ENCODE assay signal across 22 cellular contexts in the genomic region with DNA sequence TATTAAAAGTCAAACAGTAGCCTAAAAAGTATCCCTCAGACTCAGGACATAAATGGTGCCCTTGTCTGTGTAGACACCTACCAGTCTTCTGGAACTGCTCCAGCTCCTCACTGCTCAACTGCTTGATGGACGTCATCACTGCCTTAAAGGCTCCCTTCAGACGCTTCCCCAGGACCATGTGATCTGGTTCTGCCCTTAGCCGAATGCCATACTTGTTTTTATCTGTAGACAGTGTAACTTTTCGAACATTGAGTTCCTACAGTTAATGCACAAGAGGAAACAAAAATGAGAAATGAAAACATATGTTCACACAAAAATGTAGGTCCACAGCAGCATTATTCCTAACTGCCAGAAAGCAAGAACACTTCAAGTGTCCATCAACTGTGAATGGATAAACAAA. TPM values are rescaled to one million over a fixed set of nuclear protein-coding genes. Genes with fewer than 3 reads are reported as not detected.
DNase-seq lines count a peak whose midpoint lies in the region; ATAC-seq, FAIRE-seq and TF ChIP-seq lines count a peak whose summit lies in the region.
"Had no signal": no experiment of that assay in that cellular context is flagged by ENCODE, and none has a peak within 500 bp of the region (broad histone marks: within the 10 kb centered on the region; RNA-seq: fewer than 3 reads in every experiment).

No MANE protein-coding gene starts in this region.

- no peak overlapping the region for H3K27ac ChIP-seq in astrocyte (ENCODE audit: low read depth, low read length)
- H3K27ac ChIP-seq in PC-3 (ENCODE audit: low read length): no peak overlapping the region
- H3K27ac ChIP-seq: gastrocnemius medialis, tibial artery had no signal

- H3K4me3 ChIP-seq in astrocyte (ENCODE audit: insufficient read depth, low read depth, low read length) (no peak overlapping the region), PC-3 (ENCODE audit: low read length) (no peak overlapping the region)
- H3K4me3 ChIP-seq: gastrocnemius medialis, GM12878, lung, tibial artery had no signal

- H4K20me1 ChIP-seq in astrocyte (ENCODE audit: insufficient read depth, low read length) (peaks cover 4% of the 10 kb centered on the region), PC-3 (ENCODE audit: low read length) (no peaks in the 10 kb centered on the region; the same call in 1 of the 2 replicates)

- peak overlapping the region; percentile 95 for H3K27ac Mint-ChIP-seq in HFFc6
- H3K27ac Mint-ChIP-seq in astrocyte (ENCODE audit: unreplicated experiment): peak overlapping the region; percentile 90
- no peak overlapping the region for H3K27ac Mint-ChIP-seq in activated naive CD8-positive, alpha-beta T cell treated with anti-CD3 and anti-CD28 coated beads, Interleukin-2, amount 50 U/mL, for 24 hours
- H3K27ac Mint-ChIP-seq: CD8-positive, alpha-beta T cell had no signal

- H3K4me1 ChIP-seq in astrocyte (ENCODE audit: insufficient read depth, low read length): peaks cover 40% of the 10 kb centered on the region
- 0 out of 2 replicates have a peak, but pooled peaks cover 7% of the 10 kb centered on the region for H3K4me1 ChIP-seq in PC-3 (ENCODE audit: insufficient read depth, low read length)
- H3K4me1 ChIP-seq: gastrocnemius medialis, tibial artery had no signal

- CTCF ChIA-PET in PC-3 (lab: Charles Lee): no interaction called here

- H3K9ac ChIP-seq in astrocyte (ENCODE audit: low read length) (no peak overlapping the region), PC-3 (ENCODE audit: low read length) (no peak overlapping the region)

- no peak for TF ChIP-seq CTCF in HFFc6 (IDR thresholded peaks at IDR 0.05)
- no peak for TF ChIP-seq CTCF in astrocyte (IDR thresholded peaks at IDR 0.05; ENCODE audit: insufficient read depth, low read depth, low read length)
- no peak for TF ChIP-seq CTCF in PC-3 (conservative IDR thresholded peaks at IDR 0.05; ENCODE audit: low read depth, low read length)

- H3K4me1 Mint-ChIP-seq in HFFc6 (ENCODE audit: low read depth) (peaks cover 59% of the 10 kb centered on the region), astrocyte (ENCODE audit: low read depth, unreplicated experiment) (peaks cover 51% of the 10 kb centered on the region)
- no peaks in the 10 kb centered on the region for H3K4me1 Mint-ChIP-seq in activated naive CD8-positive, alpha-beta T cell treated with anti-CD3 and anti-CD28 coated beads, Interleukin-2, amount 50 U/mL, for 24 hours

- POLR2A ChIA-PET in PC-3 (lab: Charles Lee; ENCODE audit: unreplicated experiment): no interaction called here

- no peak overlapping the region for H2AFZ ChIP-seq in astrocyte (ENCODE audit: low read depth, low read length)
- H2AFZ ChIP-seq in PC-3 (ENCODE audit: low read length): no peak overlapping the region

- H3K36me3 ChIP-seq in astrocyte (ENCODE audit: insufficient read depth, low read length): peaks cover 69% of the 10 kb centered on the region
- peaks cover 55% of the 10 kb centered on the region for H3K36me3 ChIP-seq in PC-3 (ENCODE audit: low read depth, low read length)

- no peaks in the 10 kb centered on the region for H3K9me3 ChIP-seq in astrocyte (ENCODE audit: insufficient read depth, low read depth, low read length)
- H3K9me3 ChIP-seq in PC-3 (ENCODE audit: low read length): no peaks in the 10 kb centered on the region
- H3K9me3 ChIP-seq: gastrocnemius medialis, tibial artery had no signal

- H3K79me2 ChIP-seq in astrocyte (ENCODE audit: insufficient read depth, low read length) (no peaks in the 10 kb centered on the region), PC-3 (ENCODE audit: low read length) (no peaks in the 10 kb centered on the region)

- FAIRE-seq in astrocyte (lab: Jason Lieb, UNC) (no peak), urothelium cell line (lab: Jason Lieb, UNC) (no peak)
- FAIRE-seq: GM12878, small intestine had no signal

- no peaks in the 10 kb centered on the region for H3F3A ChIP-seq in PC-3 (ENCODE audit: low read length, unreplicated experiment)

- no peak for ATAC-seq in activated naive CD8-positive, alpha-beta T cell treated with anti-CD3 and anti-CD28 coated beads, Interleukin-2, amount 50 U/mL, for 24 hours
- no peak for ATAC-seq in PC-3
- ATAC-seq: activated CD4-positive, alpha-beta T cell treated with anti-CD3 and anti-CD28 coated beads for 36 hours; CD8-positive, alpha-beta T cell; gastrocnemius medialis; GM12878; stimulated activated naive CD8-positive, alpha-beta T cell treated with anti-CD3 and anti-CD28 coated beads, Interleukin-15, Interleukin-2, amounts not matched to agents 100 U/mL and 50 U/mL, for 24 hours had no signal

- H3K27me3 ChIP-seq in astrocyte (ENCODE audit: insufficient read depth, low read length) (no peaks in the 10 kb centered on the region), PC-3 (ENCODE audit: low read length) (no peaks in the 10 kb centered on the region)
- H3K27me3 ChIP-seq: gastrocnemius medialis, tibial artery had no signal

- no peaks in the 10 kb centered on the region; the same call in 1 of the 2 replicates for H3K27me3 Mint-ChIP-seq in HFFc6 (ENCODE audit: insufficient read depth)
- no peaks in the 10 kb centered on the region for H3K27me3 Mint-ChIP-seq in astrocyte (ENCODE audit: low read depth, unreplicated experiment)
- no peaks in the 10 kb centered on the region for H3K27me3 Mint-ChIP-seq in activated naive CD8-positive, alpha-beta T cell treated with anti-CD3 and anti-CD28 coated beads, Interleukin-2, amount 50 U/mL, for 24 hours
- H3K27me3 Mint-ChIP-seq: activated CD4-positive, alpha-beta T cell treated with anti-CD3 and anti-CD28 coated beads for 36 hours had no signal

- intact Hi-C loops in PC-3 (cut with micrococcal nuclease): no loop called here

- no TSS peak for BruUV-seq in PC-3 (replicated peaks; lab: Mats Ljungman, UMichigan)

- H3K9me2 ChIP-seq in PC-3 (replicated peaks; ENCODE audit: low read length): no peaks in the 10 kb centered on the region

- no peak for DNase-seq in HFFc6
- no peak for DNase-seq in astrocyte (ENCODE audit: low read depth)
- peak; percentile 48 for DNase-seq in fibroblast of the conjunctiva (ENCODE audit: low read depth)
- peak; percentile 40 for DNase-seq in renal cortical epithelial cell (ENCODE audit: low read depth)
- no peak for DNase-seq in activated naive CD8-positive, alpha-beta T cell treated with anti-CD3 and anti-CD28 coated beads, Interleukin-2, amount 50 U/mL, for 24 hours
- no peak for DNase-seq in activated gamma-delta T cell treated with Interleukin-2 at 50 U/mL for 16 hours
- no peak for DNase-seq in urothelium cell line (ENCODE audit: low spot score)
- no peak for DNase-seq in PC-3
- DNase-seq: activated CD4-positive, alpha-beta T cell treated with anti-CD3 and anti-CD28 coated beads for 36 hours; activated naive CD4-positive, alpha-beta T cell treated with anti-CD3 and anti-CD28 coated beads, Interleukin-2, amount 50 U/mL, for 16 hours; CD8-positive, alpha-beta T cell; DMS79; gastrocnemius medialis; NCI-H2081 treated with DMSO at 0.1 percent for 48 hours; NCI-H446 treated with DMSO at 0.1 percent for 48 hours; OCI-M1; stimulated activated CD4-positive, alpha-beta T cell treated with anti-CD3 and anti-CD28 coated beads, Interleukin-4, amount 100 ng/mL, for 4 hours; stimulated activated naive CD8-positive, alpha-beta T cell treated with anti-CD3 and anti-CD28 coated beads, Interleukin-15, Interleukin-2, amounts not matched to agents 100 U/mL and 50 U/mL, for 24 hours; tibial artery had no signal

- H3K4me2 ChIP-seq in astrocyte (ENCODE audit: low read length): no peak overlapping the region
- no peak overlapping the region for H3K4me2 ChIP-seq in PC-3 (ENCODE audit: low read length)

- H3K4me3 Mint-ChIP-seq in HFFc6: peak overlapping the region; percentile 26
- no peak overlapping the region for H3K4me3 Mint-ChIP-seq in astrocyte (ENCODE audit: unreplicated experiment)
- no peak overlapping the region for H3K4me3 Mint-ChIP-seq in activated naive CD8-positive, alpha-beta T cell treated with anti-CD3 and anti-CD28 coated beads, Interleukin-2, amount 50 U/mL, for 24 hours
- H3K4me3 Mint-ChIP-seq: activated CD4-positive, alpha-beta T cell treated with anti-CD3 and anti-CD28 coated beads for 36 hours; CD8-positive, alpha-beta T cell had no signal

- H3K9me3 Mint-ChIP-seq in HFFc6: no peaks in the 10 kb centered on the region
- no peaks in the 10 kb centered on the region for H3K9me3 Mint-ChIP-seq in astrocyte (ENCODE audit: unreplicated experiment)
- no peaks in the 10 kb centered on the region for H3K9me3 Mint-ChIP-seq in activated naive CD8-positive, alpha-beta T cell treated with anti-CD3 and anti-CD28 coated beads, Interleukin-2, amount 50 U/mL, for 24 hours
- H3K9me3 Mint-ChIP-seq: CD8-positive, alpha-beta T cell had no signal

- H3K36me3 Mint-ChIP-seq in HFFc6 (ENCODE audit: low read depth) (peaks cover 64% of the 10 kb centered on the region), astrocyte (ENCODE audit: low read depth, unreplicated experiment) (peaks cover 36% of the 10 kb centered on the region)
- peaks cover 81% of the 10 kb centered on the region for H3K36me3 Mint-ChIP-seq in activated naive CD8-positive, alpha-beta T cell treated with anti-CD3 and anti-CD28 coated beads, Interleukin-2, amount 50 U/mL, for 24 hours (ENCODE audit: low read depth)

RNA-seq across cellular contexts. Expression of a gene that starts 46.2 kb away (rescaled TPM):
- 100 to 1,000 TPM; 155 to 179 (median 171) TPM for total RNA-seq in HFFc6 (2021; fragmentation: NEBNext Ultra II Directional; extraction: Animal tissue kit (Norgen Biotek cat#: 25700))
- total RNA-seq in astrocyte (226 and 232 TPM in 2 replicates), renal cortical epithelial cell (239 and 356 TPM in 2 replicates), PC-3 (2014; rRNA removed) (128 and 148 TPM in 2 replicates)

Comparison
In these comparisons a context has a peak if more than half of its experiments do, and no peak if none do; other contexts are left out.
1. DNase-seq: peak in fibroblast of the conjunctiva (single experiment) and renal cortical epithelial cell (single experiment); none in HFFc6 (single experiment), astrocyte (single experiment), activated naive CD8-positive, alpha-beta T cell treated with anti-CD3 and anti-CD28 coated beads, Interleukin-2, amount 50 U/mL, for 24 hours (single experiment), activated gamma-delta T cell treated with Interleukin-2 at 50 U/mL for 16 hours (single experiment), urothelium cell line (single experiment) and PC-3 (single experiment).